14 cellular contexts compared by ENCODE assay signal in the genomic region with DNA sequence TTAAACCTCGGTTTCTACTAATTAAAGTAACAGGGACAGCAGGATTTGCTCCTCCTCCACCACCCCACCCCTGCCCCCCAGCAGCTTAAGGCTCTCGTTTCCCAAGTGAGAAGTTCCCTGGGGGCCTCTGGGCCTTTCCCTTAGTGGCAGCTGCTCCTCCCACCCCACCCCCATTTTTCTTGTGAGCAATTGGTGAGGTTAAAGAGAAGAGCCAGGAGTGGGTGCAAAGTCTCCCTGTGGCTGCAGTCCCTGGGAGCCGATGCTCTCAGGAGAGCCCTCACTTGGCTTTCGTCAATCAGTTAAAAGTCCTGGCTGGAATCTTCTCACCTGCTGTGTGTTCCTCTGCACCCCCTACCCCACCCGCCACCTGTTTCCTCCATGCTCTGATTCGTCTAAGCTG. TPM values are rescaled to one million over a fixed set of nuclear protein-coding genes. Genes with fewer than 3 reads are reported as not detected.
DNase-seq lines count a peak whose midpoint lies in the region; ATAC-seq and TF ChIP-seq lines count a peak whose summit lies in the region.
"Had no signal": no experiment of that assay in that cellular context is flagged by ENCODE, and none has a peak within 500 bp of the region (broad histone marks: within the 10 kb centered on the region; RNA-seq: fewer than 3 reads in every experiment).

No MANE protein-coding gene starts in this region.

- H2BK120ac ChIP-seq in trophoblast cell (ENCODE audit: insufficient read depth, low read length, poor library complexity): no peak overlapping the region

- peaks cover 0 to 14% of the 10 kb centered on the region in 2 experiments; a peak in 2 of 4 replicates for H3K4me1 ChIP-seq in HCT116 (ENCODE audit: control insufficient read depth in 1 of 2, insufficient read depth in 2 of 2, low read length in 2 of 2)
- no peaks in the 10 kb centered on the region for H3K4me1 ChIP-seq in trophoblast cell (ENCODE audit: control insufficient read depth in 1 of 2, insufficient read depth in 2 of 2, low read length in 2 of 2)

- no peak overlapping the region for H3K23ac ChIP-seq in trophoblast cell (ENCODE audit: low read length)

- no peak overlapping the region for H4K12ac ChIP-seq in trophoblast cell (ENCODE audit: low read depth, low read length)

- CTCF ChIA-PET in HCT116 (lab: Charles Lee): no interaction called here

- H3K27me3 ChIP-seq in HCT116 (ENCODE audit: insufficient read depth, low read length): no peaks in the 10 kb centered on the region
- H3K27me3 ChIP-seq in trophoblast cell (ENCODE audit: insufficient read depth, low read length): no peaks in the 10 kb centered on the region

- H3K79me2 ChIP-seq in HCT116 (ENCODE audit: insufficient read depth, low read length) (no peaks in the 10 kb centered on the region), trophoblast cell (ENCODE audit: control insufficient read depth, insufficient read depth, low read length, poor library complexity) (no peaks in the 10 kb centered on the region)

- H3K18ac ChIP-seq in trophoblast cell (ENCODE audit: low read length): no peak overlapping the region

- no CpG with 5 or more reads among the region's 6 CpGs for WGBS in trophoblast cell (ENCODE audit: extremely low coverage, insufficient coverage, insufficient read length)

- H4K91ac ChIP-seq in trophoblast cell (ENCODE audit: low read depth, low read length): peak overlapping the region; percentile 11

- no peak for ATAC-seq in HCT116

- POLR2A ChIA-PET in HCT116 (lab: Charles Lee): no interaction called here

- intact Hi-C loops in HCT116 (cut with micrococcal nuclease): no loop called here

- H3K14ac ChIP-seq in trophoblast cell (ENCODE audit: low read length): no peak overlapping the region

- TF ChIP-seq CTCF in HCT116 (IDR thresholded peaks at IDR 0.05 in 2 of 3, conservative IDR thresholded peaks at IDR 0.05 in 1 of 3; ENCODE audit: borderline replicate concordance in 1 of 3, insufficient read depth in 1 of 3, low read depth in 2 of 3, low read length in 2 of 3): no peak

- no peak for TF ChIP-seq POLR2A in HCT116 (IDR thresholded peaks at IDR 0.05; ENCODE audit: borderline replicate concordance, extremely low read depth, insufficient read depth, insufficient read length)

- H3K9ac ChIP-seq in HCT116 (ENCODE audit: low read length) (no peak overlapping the region), trophoblast cell (ENCODE audit: low read length) (no peak overlapping the region)

- RAD21 ChIA-PET in HCT116 (lab: Charles Lee; ENCODE audit: low non-redundant PET in 1 of 2, low total read pairs in 2 of 2, uncharacterized antibody in 2 of 2, unreplicated experiment in 2 of 2): no interaction called here

- no peak overlapping the region for H3K4me3 ChIP-seq in HCT116 (replicated peaks in 1 of 2; ENCODE audit: low read depth in 1 of 2, low read length in 2 of 2)
- no peak overlapping the region for H3K4me3 ChIP-seq in trophoblast cell (ENCODE audit: low read depth, low read length)

- H3K4me2 ChIP-seq in HCT116 (ENCODE audit: low read length): peak overlapping the region; percentile 42; the same call in 1 of the 2 replicates
- no peak overlapping the region for H3K4me2 ChIP-seq in trophoblast cell (ENCODE audit: low read length)

- H3K9me2 ChIP-seq in HCT116 (ENCODE audit: insufficient read depth): no peaks in the 10 kb centered on the region

- H4K8ac ChIP-seq in trophoblast cell (ENCODE audit: low read depth, low read length): no peak overlapping the region

- DNase-seq in D341Med (ENCODE audit: low spot score): peak; percentile 84
- DNase-seq in HCT116 (ENCODE audit: low read depth, low spot score): no peak
- peak; percentile 25 for DNase-seq in cerebellar cortex (ENCODE audit: low spot score)
- no peak for DNase-seq in trophoblast cell
- DNase-seq in SW 1271 (lab: John Stamatoyannopoulos, UW): no peak
- no peak for DNase-seq in T-helper 2 cell
- no peak for DNase-seq in NCI-H2227 (lab: John Stamatoyannopoulos, UW; ENCODE audit: unreplicated experiment)
- DNase-seq: COR-L47, H9, NCI-H1417 treated with DMSO at 0.1 percent for 48 hours, NCI-H2029, NCI-H345, NCI-H774 had no signal

- H3K27ac ChIP-seq in HCT116 (ENCODE audit: low read depth, low read length) (no peak overlapping the region), trophoblast cell (ENCODE audit: low read depth, low read length) (no peak overlapping the region)

- H3K4ac ChIP-seq in trophoblast cell (ENCODE audit: low read depth, low read length): no peak overlapping the region

- H4K20me1 ChIP-seq in HCT116 (ENCODE audit: insufficient read depth): no peaks in the 10 kb centered on the region

- H2AK5ac ChIP-seq in trophoblast cell (ENCODE audit: low read length): no peak overlapping the region

- H3K9me3 ChIP-seq in HCT116 (ENCODE audit: control insufficient read depth in 1 of 2, insufficient read depth in 1 of 2, low read depth in 1 of 2, low read length in 2 of 2) (peaks cover 0 to 6% of the 10 kb centered on the region in 2 experiments; a peak in 1 of 4 replicates), trophoblast cell (ENCODE audit: insufficient read depth, low read depth, low read length) (peaks cover 8% of the 10 kb centered on the region)

- H3K79me1 ChIP-seq in trophoblast cell (ENCODE audit: low read length): no peaks in the 10 kb centered on the region

- no peaks in the 10 kb centered on the region for H3K36me3 ChIP-seq in HCT116 (ENCODE audit: control insufficient read depth in 1 of 2, insufficient read depth in 2 of 2, low read length in 2 of 2)
- no peaks in the 10 kb centered on the region for H3K36me3 ChIP-seq in trophoblast cell (ENCODE audit: control insufficient read depth in 1 of 2, insufficient read depth in 2 of 2, low read length in 2 of 2)

- no peak overlapping the region for H2BK12ac ChIP-seq in trophoblast cell (ENCODE audit: low read length)

- no peak for TF ChIP-seq RAD21 in HCT116 (IDR thresholded peaks at IDR 0.05; ENCODE audit: low read depth)

- no peak overlapping the region for H2BK5ac ChIP-seq in trophoblast cell (ENCODE audit: low read depth, low read length, poor library complexity)

- BruUV-seq in HCT116 (replicated peaks; lab: Mats Ljungman, UMichigan): no TSS peak

- H2AFZ ChIP-seq in HCT116 (ENCODE audit: low read depth, low read length, poor library complexity, severe bottlenecking): no peak overlapping the region
- no peak overlapping the region for H2AFZ ChIP-seq in trophoblast cell (ENCODE audit: insufficient read depth, low read length, poor library complexity)

TF ChIP-seq in HCT116, 20 proteins besides CTCF, POLR2A, EP300 and RAD21:
- TF ChIP-seq ELF1 (IDR thresholded peaks at IDR 0.05; ENCODE audit: borderline replicate concordance, low read depth) (no peak), JUND (IDR thresholded peaks at IDR 0.05) (no peak), FOSL1 (IDR thresholded peaks at IDR 0.05; ENCODE audit: low read depth) (no peak), EGR1 (IDR thresholded peaks at IDR 0.05; ENCODE audit: low read depth) (no peak), TCF7L2 (IDR thresholded peaks at IDR 0.05; ENCODE audit: borderline replicate concordance, extremely low read depth, insufficient read depth, insufficient read length) (no peak), EZH2 (IDR thresholded peaks at IDR 0.05) (no peak), EZH2phosphoT487 (IDR thresholded peaks at IDR 0.05; ENCODE audit: borderline replicate concordance) (no peak), ZFX (IDR thresholded peaks at IDR 0.05) (no peak), CBX3 (IDR thresholded peaks at IDR 0.05; ENCODE audit: low read depth) (no peak), POLR2AphosphoS5 (IDR thresholded peaks at IDR 0.05; ENCODE audit: low read depth, low read length) (no peak), ZNF274 (IDR thresholded peaks at IDR 0.05; ENCODE audit: low read depth, low read length) (no peak), SP1 (IDR thresholded peaks at IDR 0.05; ENCODE audit: low read depth) (no peak), SRF (IDR thresholded peaks at IDR 0.05; ENCODE audit: low read depth) (no peak), YY1 (IDR thresholded peaks at IDR 0.05; ENCODE audit: extremely low read depth, insufficient replicate concordance, low read depth, low read length) (no peak)
- TF ChIP-seq, protein P1, sequence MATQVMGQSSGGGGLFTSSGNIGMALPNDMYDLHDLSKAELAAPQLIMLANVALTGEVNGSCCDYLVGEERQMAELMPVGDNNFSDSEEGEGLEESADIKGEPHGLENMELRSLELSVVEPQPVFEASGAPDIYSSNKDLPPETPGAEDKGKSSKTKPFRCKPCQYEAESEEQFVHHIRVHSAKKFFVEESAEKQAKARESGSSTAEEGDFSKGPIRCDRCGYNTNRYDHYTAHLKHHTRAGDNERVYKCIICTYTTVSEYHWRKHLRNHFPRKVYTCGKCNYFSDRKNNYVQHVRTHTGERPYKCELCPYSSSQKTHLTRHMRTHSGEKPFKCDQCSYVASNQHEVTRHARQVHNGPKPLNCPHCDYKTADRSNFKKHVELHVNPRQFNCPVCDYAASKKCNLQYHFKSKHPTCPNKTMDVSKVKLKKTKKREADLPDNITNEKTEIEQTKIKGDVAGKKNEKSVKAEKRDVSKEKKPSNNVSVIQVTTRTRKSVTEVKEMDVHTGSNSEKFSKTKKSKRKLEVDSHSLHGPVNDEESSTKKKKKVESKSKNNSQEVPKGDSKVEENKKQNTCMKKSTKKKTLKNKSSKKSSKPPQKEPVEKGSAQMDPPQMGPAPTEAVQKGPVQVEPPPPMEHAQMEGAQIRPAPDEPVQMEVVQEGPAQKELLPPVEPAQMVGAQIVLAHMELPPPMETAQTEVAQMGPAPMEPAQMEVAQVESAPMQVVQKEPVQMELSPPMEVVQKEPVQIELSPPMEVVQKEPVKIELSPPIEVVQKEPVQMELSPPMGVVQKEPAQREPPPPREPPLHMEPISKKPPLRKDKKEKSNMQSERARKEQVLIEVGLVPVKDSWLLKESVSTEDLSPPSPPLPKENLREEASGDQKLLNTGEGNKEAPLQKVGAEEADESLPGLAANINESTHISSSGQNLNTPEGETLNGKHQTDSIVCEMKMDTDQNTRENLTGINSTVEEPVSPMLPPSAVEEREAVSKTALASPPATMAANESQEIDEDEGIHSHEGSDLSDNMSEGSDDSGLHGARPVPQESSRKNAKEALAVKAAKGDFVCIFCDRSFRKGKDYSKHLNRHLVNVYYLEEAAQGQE (IDR thresholded peaks at IDR 0.05; ENCODE audit: low read depth): no peak
- TF ChIP-seq, protein P2, sequence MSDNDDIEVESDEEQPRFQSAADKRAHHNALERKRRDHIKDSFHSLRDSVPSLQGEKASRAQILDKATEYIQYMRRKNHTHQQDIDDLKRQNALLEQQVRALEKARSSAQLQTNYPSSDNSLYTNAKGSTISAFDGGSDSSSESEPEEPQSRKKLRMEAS (IDR thresholded peaks at IDR 0.05): no peak
- TF ChIP-seq, protein P3, sequence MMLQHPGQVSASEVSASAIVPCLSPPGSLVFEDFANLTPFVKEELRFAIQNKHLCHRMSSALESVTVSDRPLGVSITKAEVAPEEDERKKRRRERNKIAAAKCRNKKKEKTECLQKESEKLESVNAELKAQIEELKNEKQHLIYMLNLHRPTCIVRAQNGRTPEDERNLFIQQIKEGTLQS (IDR thresholded peaks at IDR 0.05): no peak

RNA-seq across cellular contexts. Expression of a gene that starts 48.7 kb away (rescaled TPM):
- total RNA-seq in HCT116 (2021; ENCODE audit: unreplicated experiment): 43.8 TPM
- 24.8 and 28.5 TPM in 2 replicates for polyA plus RNA-seq in HCT116 (2012)
- polyA plus RNA-seq in trophoblast cell (2013): 17.8 and 18.9 TPM in 2 replicates
- polyA plus RNA-seq: IgD-negative memory B cell had no signal

Comparison
In these comparisons a context has a peak if more than half of its experiments do, and no peak if none do; other contexts are left out.
1. DNase-seq: peak in D341Med (single experiment) and cerebellar cortex (single experiment); none in HCT116 (single experiment), trophoblast cell (0 of 2), SW 1271 (0 of 2), T-helper 2 cell (0 of 5) and NCI-H2227 (single experiment).